Comparison of ENCODE assay signal across 1 cellular context in the genomic region with DNA sequence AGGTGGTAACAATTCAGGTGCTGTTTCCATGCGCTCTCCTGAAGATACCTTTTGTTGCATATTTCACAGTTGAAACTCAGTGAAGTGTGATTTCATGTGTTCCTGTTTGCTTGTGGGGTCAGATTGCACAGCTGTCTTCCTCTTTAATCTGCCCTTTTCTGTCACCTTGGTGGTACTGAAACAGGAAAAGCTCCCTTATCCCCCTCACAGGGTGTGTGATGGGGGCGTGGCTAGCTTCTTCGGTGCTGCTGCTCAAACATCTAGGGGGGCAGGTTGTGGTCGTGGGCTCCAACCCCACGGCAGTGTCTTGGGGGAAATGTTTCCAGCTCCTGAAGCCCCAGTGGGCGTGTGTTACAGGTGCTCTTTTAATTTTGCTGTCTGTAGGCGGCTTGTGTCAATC.
TF ChIP-seq lines count a peak whose summit lies in the region.

No MANE protein-coding gene starts in this region.

TF ChIP-seq in IMR-90, 13 proteins besides CTCF, POLR2A, EP300 and RAD21:
- TF ChIP-seq MAFK (IDR thresholded peaks at IDR 0.05; ENCODE audit: low read depth, low read length): no peak
- no peak for TF ChIP-seq RFX5 (IDR thresholded peaks at IDR 0.05; ENCODE audit: low read depth, low read length)
- TF ChIP-seq, protein P1, sequence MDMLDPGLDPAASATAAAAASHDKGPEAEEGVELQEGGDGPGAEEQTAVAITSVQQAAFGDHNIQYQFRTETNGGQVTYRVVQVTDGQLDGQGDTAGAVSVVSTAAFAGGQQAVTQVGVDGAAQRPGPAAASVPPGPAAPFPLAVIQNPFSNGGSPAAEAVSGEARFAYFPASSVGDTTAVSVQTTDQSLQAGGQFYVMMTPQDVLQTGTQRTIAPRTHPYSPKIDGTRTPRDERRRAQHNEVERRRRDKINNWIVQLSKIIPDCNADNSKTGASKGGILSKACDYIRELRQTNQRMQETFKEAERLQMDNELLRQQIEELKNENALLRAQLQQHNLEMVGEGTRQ (IDR thresholded peaks at IDR 0.05; ENCODE audit: low read depth, low read length): no peak
- no peak for TF ChIP-seq CHD1 (IDR thresholded peaks at IDR 0.05; ENCODE audit: low read depth, low read length)
- TF ChIP-seq MXI1 (IDR thresholded peaks at IDR 0.05; ENCODE audit: borderline replicate concordance, low read depth, low read length): no peak
- TF ChIP-seq, protein P2, sequence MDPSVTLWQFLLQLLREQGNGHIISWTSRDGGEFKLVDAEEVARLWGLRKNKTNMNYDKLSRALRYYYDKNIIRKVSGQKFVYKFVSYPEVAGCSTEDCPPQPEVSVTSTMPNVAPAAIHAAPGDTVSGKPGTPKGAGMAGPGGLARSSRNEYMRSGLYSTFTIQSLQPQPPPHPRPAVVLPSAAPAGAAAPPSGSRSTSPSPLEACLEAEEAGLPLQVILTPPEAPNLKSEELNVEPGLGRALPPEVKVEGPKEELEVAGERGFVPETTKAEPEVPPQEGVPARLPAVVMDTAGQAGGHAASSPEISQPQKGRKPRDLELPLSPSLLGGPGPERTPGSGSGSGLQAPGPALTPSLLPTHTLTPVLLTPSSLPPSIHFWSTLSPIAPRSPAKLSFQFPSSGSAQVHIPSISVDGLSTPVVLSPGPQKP (IDR thresholded peaks at IDR 0.05; ENCODE audit: borderline replicate concordance, low read depth, low read length): no peak
- TF ChIP-seq BHLHE40 (IDR thresholded peaks at IDR 0.05; ENCODE audit: low read depth, low read length): no peak
- TF ChIP-seq MAZ (IDR thresholded peaks at IDR 0.05; ENCODE audit: borderline replicate concordance, low read depth, low read length): no peak
- no peak for TF ChIP-seq RCOR1 (IDR thresholded peaks at IDR 0.05; ENCODE audit: insufficient replicate concordance, low read length)
- no peak for TF ChIP-seq FOS (IDR thresholded peaks at IDR 0.05; ENCODE audit: low read depth, low read length)
